In the genomic region with DNA sequence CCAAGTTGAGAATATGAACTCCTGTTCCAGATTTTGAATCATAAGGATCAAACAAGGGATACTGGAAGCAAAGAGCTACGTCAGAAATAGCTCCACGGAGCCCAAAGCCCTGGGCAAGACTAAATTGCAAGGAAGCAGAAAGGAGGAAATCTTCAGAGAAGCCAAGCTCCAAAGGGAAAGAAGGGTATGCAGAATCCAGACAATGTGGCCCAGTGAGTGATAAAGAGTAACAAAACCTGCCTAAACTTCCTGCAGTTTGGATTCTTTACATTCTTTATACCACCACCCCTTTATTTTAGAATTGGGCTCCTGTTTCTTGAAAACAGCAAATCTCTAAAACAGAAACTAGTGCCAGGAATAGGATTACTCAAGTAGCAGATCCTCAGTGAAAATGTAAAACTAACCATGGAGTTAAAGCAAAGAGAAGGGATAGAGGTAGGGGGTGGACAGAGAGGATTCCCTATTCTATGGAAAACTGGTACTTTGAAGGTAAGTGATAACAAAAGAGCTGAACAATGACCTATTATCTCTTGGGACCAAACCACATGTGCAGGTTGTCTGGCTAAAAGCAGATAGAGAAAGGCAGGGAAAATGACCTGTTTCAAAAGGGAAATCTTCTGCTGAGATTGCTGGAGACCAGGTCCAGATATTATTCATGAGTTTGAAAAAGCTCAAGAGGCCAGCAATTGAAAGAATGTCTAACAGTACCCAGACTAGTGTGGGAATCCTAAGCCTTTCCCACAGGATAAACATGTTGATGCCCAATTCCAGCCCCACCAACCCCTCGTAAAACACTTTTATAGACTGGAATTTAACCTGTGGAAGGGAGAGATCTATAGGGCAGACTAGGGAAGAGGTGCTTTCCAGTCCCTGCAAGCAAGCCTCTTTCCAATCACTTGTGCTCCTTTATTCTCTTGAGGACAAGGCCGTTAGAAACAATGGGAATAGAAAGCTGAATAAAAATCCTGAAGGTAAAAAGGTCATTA, we compare ENCODE assay signal across 1 cellular context.
TF ChIP-seq lines count a peak whose summit lies in the region.

No MANE protein-coding gene starts in this region.

TF ChIP-seq in GM23338, 12 proteins besides CTCF, POLR2A, EP300 and RAD21 (continued from another document):
- TF ChIP-seq ZNF331 (CRISPR knock-in tag; IDR thresholded peaks at IDR 0.05; ENCODE audit: low read depth) (no peak), EZH2 (IDR thresholded peaks at IDR 0.05; ENCODE audit: low read depth, unreplicated experiment) (no peak)
- TF ChIP-seq, protein P1, sequence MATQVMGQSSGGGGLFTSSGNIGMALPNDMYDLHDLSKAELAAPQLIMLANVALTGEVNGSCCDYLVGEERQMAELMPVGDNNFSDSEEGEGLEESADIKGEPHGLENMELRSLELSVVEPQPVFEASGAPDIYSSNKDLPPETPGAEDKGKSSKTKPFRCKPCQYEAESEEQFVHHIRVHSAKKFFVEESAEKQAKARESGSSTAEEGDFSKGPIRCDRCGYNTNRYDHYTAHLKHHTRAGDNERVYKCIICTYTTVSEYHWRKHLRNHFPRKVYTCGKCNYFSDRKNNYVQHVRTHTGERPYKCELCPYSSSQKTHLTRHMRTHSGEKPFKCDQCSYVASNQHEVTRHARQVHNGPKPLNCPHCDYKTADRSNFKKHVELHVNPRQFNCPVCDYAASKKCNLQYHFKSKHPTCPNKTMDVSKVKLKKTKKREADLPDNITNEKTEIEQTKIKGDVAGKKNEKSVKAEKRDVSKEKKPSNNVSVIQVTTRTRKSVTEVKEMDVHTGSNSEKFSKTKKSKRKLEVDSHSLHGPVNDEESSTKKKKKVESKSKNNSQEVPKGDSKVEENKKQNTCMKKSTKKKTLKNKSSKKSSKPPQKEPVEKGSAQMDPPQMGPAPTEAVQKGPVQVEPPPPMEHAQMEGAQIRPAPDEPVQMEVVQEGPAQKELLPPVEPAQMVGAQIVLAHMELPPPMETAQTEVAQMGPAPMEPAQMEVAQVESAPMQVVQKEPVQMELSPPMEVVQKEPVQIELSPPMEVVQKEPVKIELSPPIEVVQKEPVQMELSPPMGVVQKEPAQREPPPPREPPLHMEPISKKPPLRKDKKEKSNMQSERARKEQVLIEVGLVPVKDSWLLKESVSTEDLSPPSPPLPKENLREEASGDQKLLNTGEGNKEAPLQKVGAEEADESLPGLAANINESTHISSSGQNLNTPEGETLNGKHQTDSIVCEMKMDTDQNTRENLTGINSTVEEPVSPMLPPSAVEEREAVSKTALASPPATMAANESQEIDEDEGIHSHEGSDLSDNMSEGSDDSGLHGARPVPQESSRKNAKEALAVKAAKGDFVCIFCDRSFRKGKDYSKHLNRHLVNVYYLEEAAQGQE (IDR thresholded peaks at IDR 0.05; ENCODE audit: unreplicated experiment): no peak
TF ChIP-seq in GM23338: peak in this region for 0.
